In genomic region chr10:76281704-76282103, GRCh38 we compare ENCODE assay signal across 1 cellular context.
TF ChIP-seq lines count a peak whose summit lies in the region.

No MANE protein-coding gene starts in this region.

TF ChIP-seq in SK-N-SH, 30 proteins besides CTCF, POLR2A, EP300 and RAD21 (continued from another document):
- TF ChIP-seq GABPA (IDR thresholded peaks at IDR 0.05; ENCODE audit: low read depth) (no peak), TAF1 (IDR thresholded peaks at IDR 0.05; ENCODE audit: borderline replicate concordance, low read depth, low read length) (no peak), NFIC (IDR thresholded peaks at IDR 0.05; ENCODE audit: borderline replicate concordance) (no peak), RXRA (IDR thresholded peaks at IDR 0.05; ENCODE audit: borderline replicate concordance, low read depth) (no peak), CHD2 (IDR thresholded peaks at IDR 0.05; ENCODE audit: low read length, partially characterized antibody) (no peak), IRF3 (IDR thresholded peaks at IDR 0.05; ENCODE audit: low read depth, low read length) (no peak), REST (IDR thresholded peaks at IDR 0.05; ENCODE audit: low read depth, low read length) (no peak), SIN3A (IDR thresholded peaks at IDR 0.05; ENCODE audit: borderline replicate concordance, low read depth, low read length) (no peak)
